Comparison of ENCODE assay signal across 22 cellular contexts in the genomic region with DNA sequence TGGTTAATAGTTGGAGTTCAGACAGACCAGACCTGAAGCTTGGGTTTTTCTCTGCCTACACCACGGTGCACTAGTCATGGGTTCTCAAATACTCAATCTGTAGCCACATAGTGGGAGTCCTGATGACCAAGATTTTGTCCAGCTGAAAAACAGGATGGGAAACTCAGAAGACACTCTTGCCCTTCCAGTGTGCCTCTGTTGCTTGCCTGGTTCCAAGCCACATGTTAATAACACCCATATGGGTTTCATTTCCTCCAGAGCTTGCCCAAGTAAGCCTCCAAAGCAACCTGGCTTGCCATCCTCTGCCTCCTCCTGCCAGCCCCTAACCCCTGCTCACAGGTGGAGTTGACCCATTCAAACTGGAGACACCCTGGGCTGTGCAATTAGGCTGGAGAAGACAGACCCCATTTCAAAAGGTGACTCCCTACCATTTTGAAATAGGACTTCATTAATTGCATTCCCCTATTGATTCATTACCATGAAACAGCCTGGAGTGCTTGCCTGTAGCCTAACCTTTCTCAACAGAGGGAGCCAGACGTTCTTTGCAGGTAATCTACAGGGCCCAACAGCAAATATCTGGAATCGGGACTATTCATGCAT.
"Had no signal": no experiment of that assay in that cellular context is flagged by ENCODE, and none has a peak within 500 bp of the region (broad histone marks: within the 10 kb centered on the region; RNA-seq: fewer than 3 reads in every experiment).

No MANE protein-coding gene starts in this region.

- H3K4me3 ChIP-seq: dorsolateral prefrontal cortex, mucosa of descending colon, prostate gland, sigmoid colon, stomach, thyroid gland had no signal

- H3K9me3 ChIP-seq: mucosa of descending colon, prostate gland, sigmoid colon, stomach, thyroid gland had no signal

- H3K27ac Mint-ChIP-seq: mesothelial cell of epicardium; naive B cell; natural killer cell treated with Interleukin-12 subunit alpha and Interleukin-12 subunit beta and Interleukin-15 and Interleukin-18, amount 100 ng/mL, for 72 hours; stimulated activated effector memory CD8-positive, alpha-beta T cell treated with anti-CD3 and anti-CD28 coated beads, Interleukin-12 subunit alpha, Interleukin-12 subunit beta, amount 100 ng/mL, for 72 hours had no signal

- H3K27me3 ChIP-seq: sigmoid colon, stomach, thyroid gland had no signal

- ATAC-seq: esophagus mucosa; mucosa of descending colon; natural killer cell treated with Interleukin-12 subunit alpha and Interleukin-12 subunit beta and Interleukin-15 and Interleukin-18, amount 100 ng/mL, for 72 hours; right cardiac atrium; stimulated activated effector memory CD8-positive, alpha-beta T cell treated with anti-CD3 and anti-CD28 coated beads, Interleukin-12 subunit alpha, Interleukin-12 subunit beta, amount 100 ng/mL, for 72 hours had no signal

- H3K4me3 Mint-ChIP-seq: mesothelial cell of epicardium; naive B cell; natural killer cell treated with Interleukin-12 subunit alpha and Interleukin-12 subunit beta and Interleukin-15 and Interleukin-18, amount 100 ng/mL, for 72 hours; neural crest cell; stimulated activated effector memory CD8-positive, alpha-beta T cell treated with anti-CD3 and anti-CD28 coated beads, Interleukin-12 subunit alpha, Interleukin-12 subunit beta, amount 100 ng/mL, for 72 hours had no signal

- DNase-seq: dorsolateral prefrontal cortex; effector CD4-positive, alpha-beta T cell; foreskin melanocyte; hypothalamus; mesenchymal stem cell; mucosa of descending colon; naive B cell; right cardiac atrium; sigmoid colon; stimulated activated CD4-positive, alpha-beta T cell treated with anti-CD3 and anti-CD28 coated beads, Interleukin-2, amount 100 ng/mL, for 24 hours; stimulated activated CD4-positive, alpha-beta T cell treated with anti-CD3 and anti-CD28 coated beads, Interleukin-4, amount 100 ng/mL, for 24 hours; stimulated activated naive CD4-positive, alpha-beta T cell treated with Interleukin-2 at 50 U/mL for 16 hours; stomach; thyroid gland; trophoblast cell had no signal

- H3K36me3 Mint-ChIP-seq: mesothelial cell of epicardium; naive B cell; natural killer cell treated with Interleukin-12 subunit alpha and Interleukin-12 subunit beta and Interleukin-15 and Interleukin-18, amount 100 ng/mL, for 72 hours; stimulated activated effector memory CD8-positive, alpha-beta T cell treated with anti-CD3 and anti-CD28 coated beads, Interleukin-12 subunit alpha, Interleukin-12 subunit beta, amount 100 ng/mL, for 72 hours had no signal

- H3K4me1 ChIP-seq: prostate gland, sigmoid colon had no signal

- H3K27ac ChIP-seq: dorsolateral prefrontal cortex, epithelial cell of prostate, prostate gland, sigmoid colon, stomach, thyroid gland had no signal

- H3K4me1 Mint-ChIP-seq: mesothelial cell of epicardium; naive B cell; stimulated activated effector memory CD8-positive, alpha-beta T cell treated with anti-CD3 and anti-CD28 coated beads, Interleukin-12 subunit alpha, Interleukin-12 subunit beta, amount 100 ng/mL, for 72 hours had no signal

- H3K36me3 ChIP-seq: prostate gland, sigmoid colon, stomach, thyroid gland had no signal

- H3K9me3 Mint-ChIP-seq: mesothelial cell of epicardium; natural killer cell treated with Interleukin-12 subunit alpha and Interleukin-12 subunit beta and Interleukin-15 and Interleukin-18, amount 100 ng/mL, for 72 hours; neural crest cell; stimulated activated effector memory CD8-positive, alpha-beta T cell treated with anti-CD3 and anti-CD28 coated beads, Interleukin-12 subunit alpha, Interleukin-12 subunit beta, amount 100 ng/mL, for 72 hours had no signal
